22 cellular contexts compared by ENCODE assay signal in genomic region chr4:136742330-136742729, GRCh38.
DNase-seq lines count a peak whose midpoint lies in the region; ATAC-seq, FAIRE-seq and TF ChIP-seq lines count a peak whose summit lies in the region.
"Had no signal": no experiment of that assay in that cellular context is flagged by ENCODE, and none has a peak within 500 bp of the region (broad histone marks: within the 10 kb centered on the region; RNA-seq: fewer than 3 reads in every experiment).

No MANE protein-coding gene starts in this region.

- 36 to 51% methylated on average over 3 of the region's 3 CpGs for WGBS in pancreas, 2 donors

- no peak for FAIRE-seq in pancreas (lab: Jason Lieb, UNC)

- intact Hi-C loops in CD4-positive, alpha-beta T cell (cut with DNase I, micrococcal nuclease), result no loop called here
- intact Hi-C loops in pancreas (cut with DNase I), result no loop called here

- in situ Hi-C loops in KBM-7 (cut with MboI; ENCODE audit: low pct_unique_long_range_greater_than_20kb, low sequenced_read_pairs), result no loop called here

- DNase-seq in AG08396 (ENCODE audit: low spot score) (peak; percentile 14), LHCN-M2 (ENCODE audit: low read depth) (peak; percentile 37), cardiac fibroblast (ENCODE audit: low read depth in 2 of 2) (peak; percentile 43 to 60), myocyte (ENCODE audit: low read depth) (peak; percentile 18), pancreas (no peak), KBM-7 (no peak), HuH-7 (ENCODE audit: low spot score) (no peak)
- DNase-seq in CD4-positive, alpha-beta T cell, result no peak
- DNase-seq: activated CD4-positive, alpha-beta T cell treated with anti-CD3 and anti-CD28 coated beads, Interleukin-2, amount 50 U/mL, for 48 hours; activated T-cell treated with anti-CD3 and anti-CD28 coated beads, Interleukin-2, amount 50 U/mL, for 24 hours; Calu3; midbrain; NCI-H2029; NCI-H524 treated with DMSO at 0.1 percent for 48 hours; nucleus accumbens; right lobe of liver; stimulated activated CD4-positive, alpha-beta T cell treated with anti-CD3 and anti-CD28 coated beads, Interleukin-1b, Interleukin-23, amount 100 ng/mL, for 48 hours had no signal

- CTCF ChIA-PET in CD4-positive, alpha-beta T cell (lab: Charles Lee), result no interaction called here

- H3K4me3 ChIP-seq in cardiac fibroblast (replicated peaks in 1 of 2; ENCODE audit: low read depth in 2 of 2, low read length in 2 of 2) (no peak overlapping the region), pancreas (no peak overlapping the region)
- H3K4me3 ChIP-seq: right lobe of liver, vagina had no signal

- no peaks in the 10 kb centered on the region for H3K36me3 ChIP-seq in pancreas
- H3K36me3 ChIP-seq: right lobe of liver, vagina had no signal

- H3K36me3 Mint-ChIP-seq in CD4-positive, alpha-beta T cell (ENCODE audit: low read depth), result no peaks in the 10 kb centered on the region
- H3K36me3 Mint-ChIP-seq: activated naive CD4-positive, alpha-beta T cell treated with anti-CD3 and anti-CD28 coated beads, Interleukin-2, amount 50 U/mL, for 24 hours; brain had no signal

- H3K27ac ChIP-seq in CD4-positive, alpha-beta T cell (ENCODE audit: low read depth, low read length), result no peak overlapping the region
- H3K27ac ChIP-seq in pancreas, result no peak overlapping the region
- H3K27ac ChIP-seq: right lobe of liver, vagina, VCaP had no signal

- no peaks in the 10 kb centered on the region for H3K4me1 ChIP-seq in pancreas
- H3K4me1 ChIP-seq: right lobe of liver, vagina had no signal

- no peaks in the 10 kb centered on the region for H3K27me3 Mint-ChIP-seq in CD4-positive, alpha-beta T cell
- H3K27me3 Mint-ChIP-seq: activated naive CD4-positive, alpha-beta T cell treated with anti-CD3 and anti-CD28 coated beads, Interleukin-2, amount 50 U/mL, for 24 hours; activated T-cell treated with anti-CD3 and anti-CD28 coated beads, Interleukin-2, amount 50 U/mL, for 24 hours; brain had no signal

- H3K4me3 Mint-ChIP-seq in CD4-positive, alpha-beta T cell, result no peak overlapping the region
- H3K4me3 Mint-ChIP-seq: activated naive CD4-positive, alpha-beta T cell treated with anti-CD3 and anti-CD28 coated beads, Interleukin-2, amount 50 U/mL, for 24 hours; activated T-cell treated with anti-CD3 and anti-CD28 coated beads, Interleukin-2, amount 50 U/mL, for 24 hours; brain had no signal

- no peak overlapping the region for H3K27ac Mint-ChIP-seq in CD4-positive, alpha-beta T cell
- H3K27ac Mint-ChIP-seq: activated naive CD4-positive, alpha-beta T cell treated with anti-CD3 and anti-CD28 coated beads, Interleukin-2, amount 50 U/mL, for 24 hours; activated T-cell treated with anti-CD3 and anti-CD28 coated beads, Interleukin-2, amount 50 U/mL, for 24 hours; brain had no signal

- H3K9me3 Mint-ChIP-seq in CD4-positive, alpha-beta T cell, result peaks cover 9% of the 10 kb centered on the region
- H3K9me3 Mint-ChIP-seq: activated naive CD4-positive, alpha-beta T cell treated with anti-CD3 and anti-CD28 coated beads, Interleukin-2, amount 50 U/mL, for 24 hours had no signal

- H3K27me3 ChIP-seq in CD4-positive, alpha-beta T cell (ENCODE audit: control insufficient read depth, insufficient read depth, low read length), result no peaks in the 10 kb centered on the region
- H3K27me3 ChIP-seq in pancreas, result no peaks in the 10 kb centered on the region
- H3K27me3 ChIP-seq: right lobe of liver, vagina had no signal

- H3K4me1 Mint-ChIP-seq in CD4-positive, alpha-beta T cell (ENCODE audit: low read depth), result no peaks in the 10 kb centered on the region
- H3K4me1 Mint-ChIP-seq: activated naive CD4-positive, alpha-beta T cell treated with anti-CD3 and anti-CD28 coated beads, Interleukin-2, amount 50 U/mL, for 24 hours; brain had no signal

- TF ChIP-seq CTCF in cardiac fibroblast (IDR thresholded peaks at IDR 0.05; ENCODE audit: low read depth, low read length), result no peak
- TF ChIP-seq CTCF in CD4-positive, alpha-beta T cell (IDR thresholded peaks at IDR 0.05), result no peak
- TF ChIP-seq CTCF in pancreas (IDR thresholded peaks at IDR 0.05), result no peak

- no peak for ATAC-seq in CD4-positive, alpha-beta T cell (ENCODE audit: poor library complexity)
- ATAC-seq in pancreas, result no peak
- ATAC-seq: Panc1, right lobe of liver had no signal

- POLR2A ChIA-PET in CD4-positive, alpha-beta T cell (lab: Charles Lee), result no interaction called here

- H3K9me3 ChIP-seq in CD4-positive, alpha-beta T cell (ENCODE audit: control insufficient read depth, low read length), result no peaks in the 10 kb centered on the region
- no peaks in the 10 kb centered on the region for H3K9me3 ChIP-seq in pancreas
- H3K9me3 ChIP-seq: right lobe of liver, vagina had no signal

Comparison
In these comparisons a context has a peak if more than half of its experiments do, and no peak if none do; other contexts are left out.
1. DNase-seq: peak in AG08396 (single experiment), LHCN-M2 (single experiment), cardiac fibroblast (2 of 2) and myocyte (single experiment); none in CD4-positive, alpha-beta T cell (0 of 10), pancreas (0 of 6), KBM-7 (single experiment) and HuH-7 (single experiment).